Comparison of ENCODE assay signal across 9 cellular contexts in genomic region chr16:11233727-11234376, GRCh38. TPM values are rescaled to one million over a fixed set of nuclear protein-coding genes. Genes with fewer than 3 reads are reported as not detected.
DNase-seq lines count a peak whose midpoint lies in the region; ATAC-seq, FAIRE-seq and TF ChIP-seq lines count a peak whose summit lies in the region.
"Had no signal": no experiment of that assay in that cellular context is flagged by ENCODE, and none has a peak within 500 bp of the region (broad histone marks: within the 10 kb centered on the region; RNA-seq: fewer than 3 reads in every experiment).

No MANE protein-coding gene starts in this region.

- H3K27me3 Mint-ChIP-seq in CD4-positive, alpha-beta T cell = no peaks in the 10 kb centered on the region
- no peaks in the 10 kb centered on the region for H3K27me3 Mint-ChIP-seq in activated T-cell treated with anti-CD3 and anti-CD28 coated beads, Interleukin-2, amount 50 U/mL, for 24 hours

- WGBS in small intestine, 3 donors = 71 to 84% (median 73%) methylated on average over 8 of the region's 8 CpGs
- WGBS in heart left ventricle, 4 donors = 81 to 91% (median 87%) methylated on average over 8 of the region's 8 CpGs

- peak overlapping the region; percentile 86 for H3K27ac ChIP-seq in CD4-positive, alpha-beta T cell (ENCODE audit: low read depth, low read length)
- H3K27ac ChIP-seq in small intestine (ENCODE audit: low read depth in 1 of 2, low read length in 1 of 2) (peak overlapping the region in 1 of 2 donors; percentile 72), heart left ventricle (peak overlapping the region in 1 of 12 donors; percentile 91)

- H3K27ac Mint-ChIP-seq in CD4-positive, alpha-beta T cell = peak overlapping the region; percentile 95
- H3K27ac Mint-ChIP-seq in activated T-cell treated with anti-CD3 and anti-CD28 coated beads, Interleukin-2, amount 50 U/mL, for 24 hours = peak overlapping the region; percentile 99

- TF ChIP-seq POLR2A in heart left ventricle (IDR thresholded peaks at IDR 0.05) = no peak

- CTCF ChIA-PET in CD4-positive, alpha-beta T cell (lab: Charles Lee) = interaction anchor here (1.8 to 2.4 kb wide), 2 partner anchors 18 to 21 kb away, joined by 4 to 16 read pairs; partner anchors contain the start of gene SOCS1

- no peaks in the 10 kb centered on the region for H3K36me3 ChIP-seq in small intestine (ENCODE audit: control insufficient read depth in 2 of 2, insufficient read depth in 2 of 2, low read length in 2 of 2)
- no peaks in the 10 kb centered on the region for H3K36me3 ChIP-seq in heart left ventricle

- H3K4me1 ChIP-seq in small intestine (ENCODE audit: control insufficient read depth in 2 of 2, insufficient read depth in 1 of 2, low read depth in 1 of 2, low read length in 1 of 2) (no peaks in the 10 kb centered on the region), heart left ventricle (peaks cover 0 to 49% (median 6%) of the 10 kb centered on the region in 12 donors)

- no peaks in the 10 kb centered on the region for H3K9me3 ChIP-seq in CD4-positive, alpha-beta T cell (ENCODE audit: control insufficient read depth, low read length)
- H3K9me3 ChIP-seq in small intestine (ENCODE audit: control insufficient read depth, low read depth) = no peaks in the 10 kb centered on the region
- H3K9me3 ChIP-seq in heart left ventricle = no peaks in the 10 kb centered on the region

- intact Hi-C loops in CD4-positive, alpha-beta T cell (cut with DNase I, micrococcal nuclease) = loop anchor here in 1 of 2 experiments (2.0 kb wide), 1 partner anchor 19 kb away; no protein-coding TSS in a partner anchor
- intact Hi-C loops in heart left ventricle (cut with DNase I) = no loop called here

- no peaks in the 10 kb centered on the region for H3K27me3 ChIP-seq in CD4-positive, alpha-beta T cell (ENCODE audit: control insufficient read depth, insufficient read depth, low read length)
- H3K27me3 ChIP-seq in small intestine (ENCODE audit: control insufficient read depth in 2 of 2, insufficient read depth in 2 of 2, low read length in 2 of 2) = no peaks in the 10 kb centered on the region
- H3K27me3 ChIP-seq in heart left ventricle = peaks cover 0 to 3% (median 0%) of the 10 kb centered on the region in 9 donors

- peaks cover 52% of the 10 kb centered on the region for H3K4me1 Mint-ChIP-seq in CD4-positive, alpha-beta T cell (ENCODE audit: low read depth)
- peaks cover 86% of the 10 kb centered on the region for H3K4me1 Mint-ChIP-seq in activated T-cell treated with anti-CD3 and anti-CD28 coated beads, Interleukin-2, amount 50 U/mL, for 24 hours (ENCODE audit: low read depth)

- no peaks in the 10 kb centered on the region for H3K36me3 Mint-ChIP-seq in CD4-positive, alpha-beta T cell (ENCODE audit: low read depth)
- H3K36me3 Mint-ChIP-seq in activated T-cell treated with anti-CD3 and anti-CD28 coated beads, Interleukin-2, amount 50 U/mL, for 24 hours (ENCODE audit: low read depth) = no peaks in the 10 kb centered on the region

- no peaks in the 10 kb centered on the region for H3K9me3 Mint-ChIP-seq in CD4-positive, alpha-beta T cell
- H3K9me3 Mint-ChIP-seq in activated T-cell treated with anti-CD3 and anti-CD28 coated beads, Interleukin-2, amount 50 U/mL, for 24 hours = no peaks in the 10 kb centered on the region

- H3K4me3 Mint-ChIP-seq in CD4-positive, alpha-beta T cell = peak overlapping the region; percentile 11
- H3K4me3 Mint-ChIP-seq in activated T-cell treated with anti-CD3 and anti-CD28 coated beads, Interleukin-2, amount 50 U/mL, for 24 hours = peak overlapping the region; percentile 69

- FAIRE-seq in small intestine (lab: Jason Lieb, UNC) = no peak
- FAIRE-seq: RCC 7860 had no signal

- peak in 6 of 10 experiments; percentile 31 to 52 (median 40) for DNase-seq in CD4-positive, alpha-beta T cell
- peak; percentile 37 for DNase-seq in RKO (ENCODE audit: low spot score)
- peak; percentile 83 for DNase-seq in activated T-cell treated with anti-CD3 and anti-CD28 coated beads, Interleukin-2, amount 50 U/mL, for 24 hours
- peak; percentile 53 for DNase-seq in small intestine
- DNase-seq in dedifferentiated amniotic fluid mesenchymal stem cell (ENCODE audit: extremely low spot score) = no peak
- DNase-seq in heart left ventricle = no peak

- POLR2A ChIA-PET in CD4-positive, alpha-beta T cell (lab: Charles Lee) = interaction anchor here (0.8 to 3.4 kb wide), 5 partner anchors 9 to 509 kb away, joined by 3 to 64 read pairs (median 10); partner anchors contain the start of genes SOCS1 and TXNDC11

- no peak for ATAC-seq in CD4-positive, alpha-beta T cell (ENCODE audit: poor library complexity)
- no peak for ATAC-seq in HG02763 (IDR thresholded peaks at IDR 0.05; ENCODE audit: unreplicated experiment)
- no peak for ATAC-seq in heart left ventricle
- ATAC-seq in GM21737 (IDR thresholded peaks at IDR 0.05; ENCODE audit: unreplicated experiment) = no peak

- no peak for TF ChIP-seq CTCF in CD4-positive, alpha-beta T cell (IDR thresholded peaks at IDR 0.05)
- TF ChIP-seq CTCF in heart left ventricle (IDR thresholded peaks at IDR 0.05) = no peak

- H3K4me3 ChIP-seq in small intestine (ENCODE audit: low read depth in 1 of 2, low read length in 2 of 2) = no peak overlapping the region
- peak overlapping the region in 1 of 12 donors; percentile 36 for H3K4me3 ChIP-seq in heart left ventricle

RNA-seq across cellular contexts. Expression of gene SOCS1, which starts 22.2 kb away (rescaled TPM):
- 10 to 100 TPM; 71.3 to 71.4 TPM for total RNA-seq in CD4-positive, alpha-beta T cell
- polyA plus RNA-seq in small intestine (10 to 100 TPM in 1 of 3 donors, 1 to 10 TPM in 2; 3.5 to 15.0 (median 6.7) TPM), heart left ventricle (1 to 10 TPM; 2.9 to 9.1 TPM)
- total RNA-seq in heart left ventricle = 10 to 100 TPM in 1 of 9 donors, 1 to 10 TPM in 7, under 1 TPM in 1; 0.63 to 14.8 (median 2.7) TPM

RNA-seq across cellular contexts. Expression of gene TNP2, which starts 35.3 kb away (rescaled TPM):
- total RNA-seq in CD4-positive, alpha-beta T cell = not detected
- polyA plus RNA-seq in small intestine (not detected), heart left ventricle (not detected)
- not detected for total RNA-seq in heart left ventricle

RNA-seq across cellular contexts. Expression of gene PRM3, which starts 39.6 kb away (rescaled TPM):
- not detected for total RNA-seq in CD4-positive, alpha-beta T cell
- polyA plus RNA-seq in small intestine (not detected), heart left ventricle (not detected)
- not detected for total RNA-seq in heart left ventricle

RNA-seq across cellular contexts. Expression of gene PRM2, which starts 42.4 kb away (rescaled TPM):
- not detected for total RNA-seq in CD4-positive, alpha-beta T cell
- polyA plus RNA-seq in small intestine = not detected
- total RNA-seq in heart left ventricle = not detected
- polyA plus RNA-seq in heart left ventricle = not detected

RNA-seq across cellular contexts. Expression of gene PRM1, which starts 47.3 kb away (rescaled TPM):
- not detected for total RNA-seq in CD4-positive, alpha-beta T cell
- polyA plus RNA-seq in small intestine (not detected), heart left ventricle (not detected)
- total RNA-seq in heart left ventricle = not detected

Comparison
In these comparisons a context has a peak if more than half of its experiments do, and no peak if none do; other contexts are left out.
1. DNase-seq: peak in CD4-positive, alpha-beta T cell (6 of 10), RKO (single experiment), activated T-cell treated with anti-CD3 and anti-CD28 coated beads, Interleukin-2, amount 50 U/mL, for 24 hours (single experiment) and small intestine (single experiment); none in dedifferentiated amniotic fluid mesenchymal stem cell (single experiment) and heart left ventricle (0 of 5).
2. RNA of gene SOCS1, which starts 22.2 kb away (total RNA-seq): 71.3 to 71.4 TPM in CD4-positive, alpha-beta T cell; 0.63 to 14.8 TPM in heart left ventricle; every median in the first group is over 4 times any median in the second.